13 cellular contexts compared by ENCODE assay signal in the genomic region with DNA sequence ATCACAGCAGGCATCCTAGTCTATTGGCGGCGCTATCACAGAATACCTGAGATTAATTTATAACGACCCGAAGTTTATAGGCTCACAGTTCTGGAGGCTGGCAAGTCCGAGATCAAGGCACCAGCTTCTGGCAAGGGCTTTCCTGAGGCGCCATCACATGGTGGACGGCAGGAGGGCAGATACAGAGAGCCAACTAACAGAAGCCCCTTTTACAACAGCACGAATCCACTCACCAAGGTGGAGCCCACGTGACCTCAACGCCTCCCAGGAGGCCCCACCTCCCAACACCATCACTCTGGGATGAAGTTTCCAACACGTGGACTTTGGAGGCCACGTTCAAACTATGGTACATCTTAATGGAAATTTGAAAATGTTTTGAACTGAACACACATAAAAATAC.
DNase-seq lines count a peak whose midpoint lies in the region; TF ChIP-seq lines count a peak whose summit lies in the region.
"Had no signal": no experiment of that assay in that cellular context is flagged by ENCODE, and none has a peak within 500 bp of the region (broad histone marks: within the 10 kb centered on the region; RNA-seq: fewer than 3 reads in every experiment).

No MANE protein-coding gene starts in this region.

- intact Hi-C loops in A673 (cut with micrococcal nuclease; ENCODE audit: unreplicated experiment), result no loop called here
- intact Hi-C loops in CD4-positive, alpha-beta memory T cell (cut with micrococcal nuclease), result no loop called here

- peak overlapping the region; percentile 27 to 79 (median 62) for H3K4me3 Mint-ChIP-seq in CD4-positive, alpha-beta memory T cell

- BruUV-seq in A673 (replicated peaks; lab: Mats Ljungman, UMichigan), result no TSS peak

- no peaks in the 10 kb centered on the region for H3K9me3 ChIP-seq in A673 (ENCODE audit: low read depth, low read length, poor library complexity, severe bottlenecking)
- no peaks in the 10 kb centered on the region for H3K9me3 ChIP-seq in CD4-positive, alpha-beta memory T cell (ENCODE audit: control insufficient read depth in 1 of 2, low read length in 2 of 2)
- H3K9me3 ChIP-seq: ovary, Peyer's patch had no signal

- H3K4me3 ChIP-seq in A673 (ENCODE audit: low read depth, low read length, poor library complexity, severe bottlenecking) (no peak overlapping the region), epithelial cell of proximal tubule (ENCODE audit: low read depth, low read length) (no peak overlapping the region)
- no peak overlapping the region for H3K4me3 ChIP-seq in CD4-positive, alpha-beta memory T cell (ENCODE audit: low read length in 2 of 2)
- H3K4me3 ChIP-seq: dorsolateral prefrontal cortex, ovary, Peyer's patch had no signal

- H3K4me1 Mint-ChIP-seq in CD4-positive, alpha-beta memory T cell, result peaks cover 56 to 82% (median 67%) of the 10 kb centered on the region in 4 donors

- no peaks in the 10 kb centered on the region for H3K27me3 Mint-ChIP-seq in CD4-positive, alpha-beta memory T cell

- H3K9me3 Mint-ChIP-seq in CD4-positive, alpha-beta memory T cell, result no peaks in the 10 kb centered on the region

- H3K27me3 ChIP-seq in A673 (replicated peaks; ENCODE audit: insufficient read depth, low read depth, low read length, poor library complexity), result no peaks in the 10 kb centered on the region
- H3K27me3 ChIP-seq in CD4-positive, alpha-beta memory T cell (ENCODE audit: insufficient read depth, low read length), result no peaks in the 10 kb centered on the region
- H3K27me3 ChIP-seq: dorsolateral prefrontal cortex, ovary, Peyer's patch had no signal

- POLR2A ChIA-PET in A673 (lab: Charles Lee; ENCODE audit: low non-redundant PET), result no interaction called here
- POLR2A ChIA-PET in CD4-positive, alpha-beta memory T cell (lab: Charles Lee; ENCODE audit: partially characterized antibody), result interaction anchor here (5.4 kb wide), 1 partner anchor 14 kb away, joined by 102 read pairs; no protein-coding TSS in a partner anchor

- peak; percentile 70 for DNase-seq in A673 (ENCODE audit: low spot score)
- DNase-seq in CD4-positive, alpha-beta memory T cell, result peak in 1 of 5 donors; percentile 24
- DNase-seq in SHP77 treated with DMSO at 0.1 percent for 48 hours (lab: John Stamatoyannopoulos, UW), result peak; percentile 27
- no peak for DNase-seq in epithelial cell of proximal tubule (ENCODE audit: low read depth)
- no peak for DNase-seq in A172 (ENCODE audit: low spot score)
- DNase-seq in NCI-H2196 treated with DMSO at 0.1 percent for 48 hours (lab: John Stamatoyannopoulos, UW; ENCODE audit: unreplicated experiment), result no peak
- DNase-seq in SW480 (ENCODE audit: low spot score), result no peak
- no peak for DNase-seq in COLO829 (ENCODE audit: low spot score)
- DNase-seq: activated CD8-positive, alpha-beta memory T cell treated with anti-CD3 and anti-CD28 coated beads, Interleukin-2, amount 50 U/mL, for 4 hours; dorsolateral prefrontal cortex; ovary; Peyer's patch had no signal

- peak overlapping the region; percentile 89 for H3K27ac ChIP-seq in A673 (ENCODE audit: low read depth, low read length, poor library complexity, severe bottlenecking)
- H3K27ac ChIP-seq in CD4-positive, alpha-beta memory T cell (ENCODE audit: low read depth, low read length), result peak overlapping the region; percentile 20
- H3K27ac ChIP-seq: dorsolateral prefrontal cortex, KMS-11, ovary, Peyer's patch had no signal

- H3K36me3 ChIP-seq in A673 (ENCODE audit: insufficient read depth, low read length, poor library complexity, severe bottlenecking), result no peaks in the 10 kb centered on the region
- H3K36me3 ChIP-seq in CD4-positive, alpha-beta memory T cell (ENCODE audit: insufficient read depth, low read length), result no peaks in the 10 kb centered on the region
- H3K36me3 ChIP-seq: ovary, Peyer's patch had no signal

- CTCF ChIA-PET in A673 (lab: Charles Lee), result interaction anchor here (0.9 kb wide), 1 partner anchor 13 kb away, joined by 3 read pairs; no protein-coding TSS in a partner anchor
- CTCF ChIA-PET in CD4-positive, alpha-beta memory T cell (lab: Charles Lee; ENCODE audit: partially characterized antibody), result no interaction called here

- H3K27ac Mint-ChIP-seq in CD4-positive, alpha-beta memory T cell, result peak overlapping the region; percentile 45 to 96 (median 92)

- TF ChIP-seq CTCF in A673 (conservative IDR thresholded peaks at IDR 0.05; ENCODE audit: low read depth, low read length), result peak; percentile 57
- peak; percentile 13 for TF ChIP-seq CTCF in epithelial cell of proximal tubule (conservative IDR thresholded peaks at IDR 0.05; ENCODE audit: low read depth, low read length)

- H3K4me1 ChIP-seq in A673 (ENCODE audit: insufficient read depth, low read length, poor library complexity, severe bottlenecking), result peaks cover 46% of the 10 kb centered on the region
- H3K4me1 ChIP-seq in CD4-positive, alpha-beta memory T cell (ENCODE audit: insufficient read depth, low read length), result peaks cover 77% of the 10 kb centered on the region
- H3K4me1 ChIP-seq: Peyer's patch had no signal

- peaks cover 0 to 12% of the 10 kb centered on the region in 2 donors for H3K36me3 Mint-ChIP-seq in CD4-positive, alpha-beta memory T cell

Comparison
In these comparisons a context has a peak if more than half of its experiments do, and no peak if none do; other contexts are left out.
1. DNase-seq: peak in A673 (single experiment) and SHP77 treated with DMSO at 0.1 percent for 48 hours (single experiment); none in epithelial cell of proximal tubule (single experiment), A172 (single experiment), NCI-H2196 treated with DMSO at 0.1 percent for 48 hours (single experiment), SW480 (single experiment) and COLO829 (single experiment).